8 cellular contexts compared by ENCODE assay signal in genomic region chr1:167629681-167630567, GRCh38. TPM values are rescaled to one million over a fixed set of nuclear protein-coding genes. Genes with fewer than 3 reads are reported as not detected.
DNase-seq lines count a peak whose midpoint lies in the region; ATAC-seq and TF ChIP-seq lines count a peak whose summit lies in the region.

A gene with protein sequence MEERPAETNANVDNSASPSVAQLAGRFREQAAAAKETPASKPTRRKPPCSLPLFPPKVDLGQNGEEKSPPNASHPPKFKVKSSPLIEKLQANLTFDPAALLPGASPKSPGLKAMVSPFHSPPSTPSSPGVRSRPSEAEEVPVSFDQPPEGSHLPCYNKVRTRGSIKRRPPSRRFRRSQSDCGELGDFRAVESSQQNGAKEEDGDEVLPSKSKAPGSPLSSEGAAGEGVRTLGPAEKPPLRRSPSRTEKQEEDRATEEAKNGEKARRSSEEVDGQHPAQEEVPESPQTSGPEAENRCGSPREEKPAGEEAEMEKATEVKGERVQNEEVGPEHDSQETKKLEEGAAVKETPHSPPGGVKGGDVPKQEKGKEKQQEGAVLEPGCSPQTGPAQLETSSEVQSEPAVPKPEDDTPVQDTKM (plus strand): TSS chr1:167630232. CDS start chr1:167630424, 192 bp downstream.

- TF ChIP-seq POLR2A in GM15510 (IDR thresholded peaks at IDR 0.05; ENCODE audit: borderline replicate concordance, extremely low read depth, insufficient read length): peak; percentile 79

- peaks cover 7% of the 10 kb centered on the region for H3K9me3 Mint-ChIP-seq in nephron

- H3K9me3 ChIP-seq in MG63 (no peaks in the 10 kb centered on the region), tibial artery (no peaks in the 10 kb centered on the region)

- H3K27ac Mint-ChIP-seq in nephron: peak within 1 kb of the TSS; percentile 14 to 61 (median 59)

- H3K36me3 Mint-ChIP-seq in nephron (ENCODE audit: low read depth): no peaks in the 10 kb centered on the region

- peak; percentile 19 for DNase-seq in MG63
- DNase-seq in activated CD8-positive, alpha-beta memory T cell treated with anti-CD3 and anti-CD28 coated beads, Interleukin-2, amount 50 U/mL, for 48 hours: peak; percentile 86
- DNase-seq in tibial artery: no peak
- no peak for DNase-seq in NCI-H1694 (lab: John Stamatoyannopoulos, UW)
- DNase-seq in NCI-H2107 (lab: John Stamatoyannopoulos, UW): no peak

- H3K4me3 ChIP-seq in MG63 (peak within 1 kb of the TSS; percentile 42), tibial artery (peak within 1 kb of the TSS; percentile 57 to 73)

- H3K36me3 ChIP-seq in MG63 (no peaks in the 10 kb centered on the region), tibial artery (no peaks in the 10 kb centered on the region)

- H3K27ac ChIP-seq in tibial artery: peak within 1 kb of the TSS; percentile 43 to 72

- H3K4me1 Mint-ChIP-seq in nephron: peaks cover 43% of the 10 kb centered on the region

- H3K27me3 Mint-ChIP-seq in nephron (ENCODE audit: low read depth): peaks cover 62% of the 10 kb centered on the region

- peak; percentile 55 for ATAC-seq in esophagus mucosa

- no peaks in the 10 kb centered on the region for H3K27me3 ChIP-seq in MG63
- no peaks in the 10 kb centered on the region for H3K27me3 ChIP-seq in tibial artery

- H3K4me1 ChIP-seq in tibial artery: peaks cover 0 to 35% (median 18%) of the 10 kb centered on the region in 4 donors

- intact Hi-C loops in tibial artery (cut with DNase I; ENCODE audit: low total_unique reads): no loop called here

- peak within 1 kb of the TSS; percentile 78 to 87 (median 86) for H3K4me3 Mint-ChIP-seq in nephron

- TF ChIP-seq CTCF in nephron (IDR thresholded peaks at IDR 0.05; ENCODE audit: unreplicated experiment in 3 of 3): no peak
- no peak for TF ChIP-seq CTCF in tibial artery (IDR thresholded peaks at IDR 0.05)

RNA-seq across cellular contexts. Expression of the gene that starts here (rescaled TPM):
- not detected in 2 replicates for total RNA-seq in MG63 (2014; rRNA removed; shearing (Covaris generic); ENCODE audit: low replicate concordance)
- total RNA-seq in esophagus mucosa: 2.4 TPM

Comparison
In these comparisons a context has a peak if more than half of its experiments do, and no peak if none do; other contexts are left out.
1. Peak in DNase-seq and H3K4me3 ChIP-seq in MG63; RNA of the gene not detected or under 1 TPM.